ENCODE assay signal across 28 cellular contexts in genomic region chr9:93141771-93142483, GRCh38. TPM values are rescaled to one million over a fixed set of nuclear protein-coding genes. Genes with fewer than 3 reads are reported as not detected.
DNase-seq lines count a peak whose midpoint lies in the region; ATAC-seq, FAIRE-seq and TF ChIP-seq lines count a peak whose summit lies in the region.
"Had no signal": no experiment of that assay in that cellular context is flagged by ENCODE, and none has a peak within 500 bp of the region (broad histone marks: within the 10 kb centered on the region; RNA-seq: fewer than 3 reads in every experiment).

No MANE protein-coding gene starts in this region.

- no peak overlapping the region for H2BK5ac ChIP-seq in neuronal stem cell (ENCODE audit: low read length)

- H3K4me1 ChIP-seq in neuronal stem cell (ENCODE audit: control insufficient read depth in 2 of 2, insufficient read depth in 1 of 2, low read depth in 1 of 2, low read length in 2 of 2), result peaks cover 0 to 6% of the 10 kb centered on the region in 2 donors
- H3K4me1 ChIP-seq in aorta (ENCODE audit: control insufficient read depth in 1 of 2, insufficient read depth in 2 of 2, low read length in 2 of 2), result no peaks in the 10 kb centered on the region
- H3K4me1 ChIP-seq: A549, BE2C had no signal

- WGBS in neuronal stem cell (ENCODE audit: extremely low coverage in 2 of 2, insufficient read length in 2 of 2, insufficient replicate concordance in 1 of 2), 2 donors, result no CpG with 5 or more reads among the region's 8 CpGs
- 46 to 54% methylated on average over 8 of the region's 8 CpGs for WGBS in aorta, 2 donors

- H3K18ac ChIP-seq in neuronal stem cell (ENCODE audit: low read length), result peak overlapping the region; percentile 44

- H3K4me3 ChIP-seq in bronchial epithelial cell (ENCODE audit: low read depth, low read length), result no peak overlapping the region
- H3K4me3 ChIP-seq in neuronal stem cell (ENCODE audit: low read length in 2 of 2), result peak overlapping the region in 1 of 2 donors; percentile 3
- no peak overlapping the region for H3K4me3 ChIP-seq in aorta (ENCODE audit: low read length in 2 of 2)
- H3K4me3 ChIP-seq: A549, dorsolateral prefrontal cortex, mucosa of descending colon, upper lobe of left lung had no signal

- H3K9me3 ChIP-seq in neuronal stem cell (replicated peaks in 1 of 2; ENCODE audit: control insufficient read depth in 2 of 2, insufficient read depth in 1 of 2, low read depth in 1 of 2, low read length in 2 of 2) (peaks cover 0 to 3% of the 10 kb centered on the region in 2 donors), aorta (ENCODE audit: control insufficient read depth, low read length) (no peaks in the 10 kb centered on the region)
- H3K9me3 ChIP-seq: A549, BE2C, mucosa of descending colon, neutrophil had no signal

- H3K36me3 ChIP-seq in bronchial epithelial cell (ENCODE audit: control insufficient read depth, insufficient read depth, low read length) (no peaks in the 10 kb centered on the region), neuronal stem cell (replicated peaks in 1 of 2; ENCODE audit: control insufficient read depth in 2 of 2, insufficient read depth in 2 of 2, low read length in 2 of 2) (no peaks in the 10 kb centered on the region), aorta (ENCODE audit: control insufficient read depth in 1 of 2, insufficient read depth in 2 of 2, low read length in 1 of 2) (no peaks in the 10 kb centered on the region)
- H3K36me3 ChIP-seq: BE2C, neutrophil, upper lobe of left lung had no signal

- no peak overlapping the region for H2BK120ac ChIP-seq in neuronal stem cell (ENCODE audit: low read depth, low read length)

- intact Hi-C loops in activated CD4-positive, alpha-beta T cell treated with anti-CD3 and anti-CD28 coated beads, Interleukin-2, amount 10 ng/mL, durations not matched to agents 24 days and 14 days (cut with micrococcal nuclease), result no loop called here
- intact Hi-C loops in aorta (cut with DNase I), result no loop called here

- TF ChIP-seq CTCF in bronchial epithelial cell (IDR thresholded peaks at IDR 0.05; ENCODE audit: insufficient read depth, low read length, severe bottlenecking) (no peak), GM13976 (IDR thresholded peaks at IDR 0.05; ENCODE audit: borderline replicate concordance, control extremely low read depth, extremely low read depth, insufficient read depth, missing control alignments) (no peak)

- H3K27me3 ChIP-seq in bronchial epithelial cell (ENCODE audit: control insufficient read depth, insufficient read depth, low read length) (no peaks in the 10 kb centered on the region), neuronal stem cell (ENCODE audit: control insufficient read depth in 3 of 3, insufficient read depth in 3 of 3, low read depth in 1 of 3, low read length in 3 of 3) (peaks cover 0 to 8% (median 0%) of the 10 kb centered on the region in 3 experiments), aorta (ENCODE audit: control insufficient read depth in 1 of 2, insufficient read depth in 2 of 2, low read length in 1 of 2) (no peaks in the 10 kb centered on the region)
- H3K27me3 ChIP-seq: BE2C, dorsolateral prefrontal cortex, upper lobe of left lung had no signal

- H3K9ac ChIP-seq in neuronal stem cell (ENCODE audit: low read depth, low read length, poor library complexity), result no peak overlapping the region

- H3K27ac Mint-ChIP-seq in activated CD4-positive, alpha-beta T cell treated with anti-CD3 and anti-CD28 coated beads, Interleukin-2, amount 10 ng/mL, durations not matched to agents 24 days and 14 days, result no peak overlapping the region
- H3K27ac Mint-ChIP-seq: activated B cell treated with CpG ODN at 0.5 μM for 24 hours; activated CD8-positive, alpha-beta T cell treated with anti-CD3 and anti-CD28 coated beads for 36 hours had no signal

- H3K27me3 Mint-ChIP-seq in activated CD4-positive, alpha-beta T cell treated with anti-CD3 and anti-CD28 coated beads, Interleukin-2, amount 10 ng/mL, durations not matched to agents 24 days and 14 days, result no peaks in the 10 kb centered on the region
- H3K27me3 Mint-ChIP-seq: activated B cell treated with CpG ODN at 0.5 μM for 24 hours; activated CD8-positive, alpha-beta T cell treated with anti-CD3 and anti-CD28 coated beads for 36 hours; central memory CD8-positive, alpha-beta T cell had no signal

- H2BK12ac ChIP-seq in neuronal stem cell (ENCODE audit: low read length), result peak overlapping the region; percentile 8

- no peak overlapping the region for H4K91ac ChIP-seq in neuronal stem cell (ENCODE audit: low read depth, low read length, poor library complexity)

- ATAC-seq in aorta (ENCODE audit: low FRiP score) (peak; percentile 16), HG02970 (IDR thresholded peaks at IDR 0.05; ENCODE audit: low FRiP score, unreplicated experiment) (no peak)
- ATAC-seq: A549; activated CD8-positive, alpha-beta T cell treated with anti-CD3 and anti-CD28 coated beads for 36 hours; activated T-cell treated with anti-CD3 and anti-CD28 coated beads, Interleukin-2, amount 50 U/mL, for 4 hours; HCT116; mucosa of descending colon had no signal

- H3K9me3 Mint-ChIP-seq in activated CD4-positive, alpha-beta T cell treated with anti-CD3 and anti-CD28 coated beads, Interleukin-2, amount 10 ng/mL, durations not matched to agents 24 days and 14 days, result peaks cover 9% of the 10 kb centered on the region
- H3K9me3 Mint-ChIP-seq: central memory CD8-positive, alpha-beta T cell had no signal

- H3K4ac ChIP-seq in neuronal stem cell (ENCODE audit: low read length), result no peak overlapping the region

- H2AFZ ChIP-seq in neuronal stem cell (ENCODE audit: low read length), result no peak overlapping the region

- peak; percentile 54 for DNase-seq in activated CD4-positive, alpha-beta T cell treated with anti-CD3 and anti-CD28 coated beads, Interleukin-2, amount 10 ng/mL, durations not matched to agents 24 days and 14 days
- DNase-seq in activated CD4-positive, alpha-beta T cell treated with anti-CD3 and anti-CD28 coated beads for 48 hours, result no peak
- DNase-seq in bronchial epithelial cell (ENCODE audit: low read depth), result no peak
- no peak for DNase-seq in neuronal stem cell (ENCODE audit: low spot score)
- no peak for DNase-seq in aorta
- DNase-seq in NCI-H1930 (lab: John Stamatoyannopoulos, UW), result no peak
- DNase-seq in GM13976 (ENCODE audit: low spot score), result no peak
- DNase-seq: activated B cell treated with CpG ODN at 0.5 μM for 24 hours; activated CD8-positive, alpha-beta T cell treated with anti-CD3 and anti-CD28 coated beads for 36 hours; activated naive CD4-positive, alpha-beta T cell treated with anti-CD3 and anti-CD28 coated beads for 36 hours; activated T-cell treated with anti-CD3 and anti-CD28 coated beads, Interleukin-2, amount 50 U/mL, for 4 hours; amygdala; BE2C; dorsolateral prefrontal cortex; foreskin melanocyte; KG1; mucosa of descending colon; MV-4-11; NCI-H1694 treated with DMSO at 0.1 percent for 48 hours; NCI-H526; T1000; upper lobe of left lung had no signal

- H3K4me3 Mint-ChIP-seq in activated CD4-positive, alpha-beta T cell treated with anti-CD3 and anti-CD28 coated beads, Interleukin-2, amount 10 ng/mL, durations not matched to agents 24 days and 14 days, result no peak overlapping the region
- H3K4me3 Mint-ChIP-seq: activated B cell treated with CpG ODN at 0.5 μM for 24 hours; activated CD8-positive, alpha-beta T cell treated with anti-CD3 and anti-CD28 coated beads for 36 hours; activated naive CD4-positive, alpha-beta T cell treated with anti-CD3 and anti-CD28 coated beads for 36 hours; activated T-cell treated with anti-CD3 and anti-CD28 coated beads, Interleukin-2, amount 50 U/mL, for 4 hours; central memory CD8-positive, alpha-beta T cell had no signal

- H2BK15ac ChIP-seq in neuronal stem cell (ENCODE audit: low read length), result no peak overlapping the region

- H3K27ac ChIP-seq in neuronal stem cell (replicated peaks; ENCODE audit: low read length), result no peak overlapping the region
- H3K27ac ChIP-seq in aorta (ENCODE audit: low read depth in 1 of 2, low read length in 2 of 2), result peak overlapping the region in 1 of 2 donors; percentile 25
- H3K27ac ChIP-seq: A549, neutrophil, upper lobe of left lung had no signal

- no peak overlapping the region for H2AK5ac ChIP-seq in neuronal stem cell (ENCODE audit: low read depth, low read length)

- H3K23ac ChIP-seq in neuronal stem cell (ENCODE audit: low read depth, low read length, poor library complexity), result peak overlapping the region; percentile 34

- H3K14ac ChIP-seq in neuronal stem cell (ENCODE audit: low read length), result no peak overlapping the region

- no peaks in the 10 kb centered on the region for H3K79me1 ChIP-seq in neuronal stem cell (ENCODE audit: low read depth, low read length)

- no peak overlapping the region for H3K4me2 ChIP-seq in neuronal stem cell (ENCODE audit: insufficient read depth, low read length, poor library complexity, severe bottlenecking)
- H3K4me2 ChIP-seq: A549 had no signal

- H3K4me1 Mint-ChIP-seq in activated CD4-positive, alpha-beta T cell treated with anti-CD3 and anti-CD28 coated beads, Interleukin-2, amount 10 ng/mL, durations not matched to agents 24 days and 14 days, result peaks cover 43% of the 10 kb centered on the region

- H4K8ac ChIP-seq in neuronal stem cell (ENCODE audit: low read depth, low read length), result no peak overlapping the region

- H3K36me3 Mint-ChIP-seq in activated CD4-positive, alpha-beta T cell treated with anti-CD3 and anti-CD28 coated beads, Interleukin-2, amount 10 ng/mL, durations not matched to agents 24 days and 14 days (ENCODE audit: low read depth), result peaks cover 14% of the 10 kb centered on the region

- peak; percentile 13 for FAIRE-seq in bronchial epithelial cell (lab: Jason Lieb, UNC)
- FAIRE-seq: A549, islet of Langerhans had no signal

- in situ Hi-C loops in GM13976 (cut with MboI; ENCODE audit: low sequenced_read_pairs, unreplicated experiment), result no loop called here

RNA-seq across cellular contexts. Expression of gene NINJ1, which starts 7.9 kb away (rescaled TPM):
- 103 and 110 TPM in 2 replicates for total RNA-seq in activated CD4-positive, alpha-beta T cell treated with anti-CD3 and anti-CD28 coated beads, Interleukin-2, amount 10 ng/mL, durations not matched to agents 24 days and 14 days
- total RNA-seq in bronchial epithelial cell, result 13.4 and 15.9 TPM in 2 replicates
- 36.0 TPM for polyA plus RNA-seq in neuronal stem cell (2013, experiment 1 of 2)
- polyA plus RNA-seq in neuronal stem cell (2013, experiment 2 of 2), result 35.7 TPM
- total RNA-seq in aorta, result 10 to 100 TPM; 66.8 to 80.3 TPM
- 100 to 1,000 TPM in 1 of 2 donors, 10 to 100 TPM in 1; 46.7 to 113 TPM for polyA plus RNA-seq in aorta

RNA-seq across cellular contexts. Expression of gene WNK2, which starts 42.0 kb away (rescaled TPM):
- 2.7 and 4.0 TPM in 2 replicates for total RNA-seq in activated CD4-positive, alpha-beta T cell treated with anti-CD3 and anti-CD28 coated beads, Interleukin-2, amount 10 ng/mL, durations not matched to agents 24 days and 14 days
- total RNA-seq in bronchial epithelial cell (under 0.01 and 0.64 TPM in 2 replicates), aorta (1 to 10 TPM; 3.6 to 3.7 TPM)
- polyA plus RNA-seq in neuronal stem cell (2013, experiment 1 of 2), result 22.1 TPM
- polyA plus RNA-seq in neuronal stem cell (2013, experiment 2 of 2), result 22.8 TPM
- polyA plus RNA-seq in aorta, result 1 to 10 TPM in 1 of 2 donors, under 1 TPM in 1; 0.13 to 2.1 TPM

RNA-seq across cellular contexts. Expression of gene CARD19, which starts 45.9 kb away (rescaled TPM):
- total RNA-seq in activated CD4-positive, alpha-beta T cell treated with anti-CD3 and anti-CD28 coated beads, Interleukin-2, amount 10 ng/mL, durations not matched to agents 24 days and 14 days, result 44.0 TPM in 2 replicates
- 43.4 and 47.9 TPM in 2 replicates for total RNA-seq in bronchial epithelial cell
- polyA plus RNA-seq in neuronal stem cell (2013, experiment 1 of 2), result 23.2 TPM
- 20.4 TPM for polyA plus RNA-seq in neuronal stem cell (2013, experiment 2 of 2)
- total RNA-seq in aorta, result 10 to 100 TPM; 47.7 to 50.5 TPM
- 10 to 100 TPM; 80.1 to 92.3 TPM for polyA plus RNA-seq in aorta
